ENCODE assay signal across 8 cellular contexts in the genomic region with DNA sequence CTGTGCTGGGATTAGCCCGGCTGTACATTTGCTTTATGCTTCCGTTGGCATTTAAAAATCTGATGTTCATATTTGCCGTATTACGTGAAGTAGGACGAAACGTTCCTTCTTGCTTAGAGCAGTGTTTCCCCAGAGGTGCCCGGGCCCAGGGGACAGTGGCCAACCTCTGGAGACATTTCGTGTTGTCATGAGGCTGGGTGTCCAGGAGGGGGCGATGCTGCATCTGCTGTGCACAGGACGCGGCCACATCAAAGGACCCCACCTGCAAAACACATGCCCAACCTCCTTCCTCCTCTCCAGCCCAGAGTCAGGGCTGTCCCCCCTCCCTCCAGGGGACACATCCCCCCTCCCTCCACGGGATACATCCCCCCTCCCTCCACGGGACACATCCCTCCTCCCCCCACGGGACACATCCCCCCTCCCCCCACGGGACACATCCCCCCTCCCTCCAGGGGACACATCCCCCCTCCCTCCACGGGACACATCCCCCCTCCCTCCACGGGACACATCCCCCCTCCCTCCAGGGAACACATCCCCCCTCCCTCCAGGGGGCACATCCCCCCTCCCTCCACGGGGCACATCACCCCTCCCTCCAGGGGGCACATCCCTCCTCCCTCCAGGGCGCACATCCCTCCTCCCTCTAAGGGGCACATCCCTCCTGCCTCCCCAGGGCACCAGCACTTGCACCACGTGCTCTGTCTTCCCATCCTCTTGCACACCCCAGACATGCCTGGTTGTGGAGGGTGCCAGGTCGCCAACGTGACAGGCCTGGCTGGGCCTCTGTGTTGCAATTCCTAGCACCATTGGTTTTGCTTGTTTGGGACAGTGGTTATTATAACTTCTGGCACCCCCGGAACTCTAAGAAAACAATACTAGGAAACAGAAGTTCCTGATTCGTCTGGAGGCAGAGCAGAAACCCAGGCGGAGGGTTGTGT. TPM values are rescaled to one million over a fixed set of nuclear protein-coding genes. Genes with fewer than 3 reads are reported as not detected.
A peak's percentile ranks its signal among the peaks of the same experiment; 100 is the strongest.
DNase-seq lines count a peak whose midpoint lies in the region; ATAC-seq and TF ChIP-seq lines count a peak whose summit lies in the region.

No MANE protein-coding gene starts in this region.

- DNase-seq in NCI-H524 (lab: John Stamatoyannopoulos, UW): peak; percentile 54 to 71
- no peak for DNase-seq in NCI-H524 treated with DMSO at 0.1 percent for 48 hours (lab: John Stamatoyannopoulos, UW)
- peak; percentile 94 for DNase-seq in Karpas-422
- DNase-seq in RWPE2 (ENCODE audit: low spot score): peak; percentile 92
- peak; percentile 74 for DNase-seq in activated gamma-delta T cell treated with anti-CD3 and anti-CD28 coated beads, Interleukin-2, amount 50 U/mL, for 16 hours (ENCODE audit: low read depth)
- DNase-seq in ovary: peak; percentile 85 to 90 (median 89)
- DNase-seq in thyroid gland: peak; percentile 96 to 97

- H3K27me3 ChIP-seq in Karpas-422 (ENCODE audit: low read length): no peaks in the 10 kb centered on the region
- no peaks in the 10 kb centered on the region for H3K27me3 ChIP-seq in RWPE2 (ENCODE audit: insufficient read depth, poor library complexity, severe bottlenecking)
- H3K27me3 ChIP-seq in gastroesophageal sphincter: no peaks in the 10 kb centered on the region
- H3K27me3 ChIP-seq in ovary: no peaks in the 10 kb centered on the region
- no peaks in the 10 kb centered on the region for H3K27me3 ChIP-seq in thyroid gland

- H3K9me3 ChIP-seq in Karpas-422 (ENCODE audit: low read length) (no peaks in the 10 kb centered on the region; the same call in 1 of the 2 replicates), RWPE2 (ENCODE audit: severe bottlenecking) (no peaks in the 10 kb centered on the region), gastroesophageal sphincter (no peaks in the 10 kb centered on the region), ovary (no peaks in the 10 kb centered on the region), thyroid gland (no peaks in the 10 kb centered on the region)

- WGBS in gastroesophageal sphincter (ENCODE audit: low coverage in 1 of 2), 2 donors: 0% methylated on average over 1 of the region's 25 CpGs; no CpG with 5 or more reads in 1 of the 2 donors
- WGBS in ovary, 3 donors: 25 to 32% (median 31%) methylated on average over 22 to 25 of the region's 25 CpGs
- WGBS in thyroid gland, 2 donors: 10 to 11% methylated on average over 11 to 22 of the region's 25 CpGs

- H3K4me1 ChIP-seq in Karpas-422 (ENCODE audit: low read length) (peaks cover 9% of the 10 kb centered on the region), RWPE2 (ENCODE audit: insufficient read depth, poor library complexity, severe bottlenecking) (peaks cover 14% of the 10 kb centered on the region), gastroesophageal sphincter (peaks cover 3 to 70% (median 39%) of the 10 kb centered on the region in 3 donors), ovary (ENCODE audit: insufficient read depth) (peaks cover 25% of the 10 kb centered on the region), thyroid gland (peaks cover 42 to 71% of the 10 kb centered on the region in 2 donors)

- intact Hi-C loops in ovary (cut with DNase I): loop anchor here in 3 of 4 donors (1.0 to 5.0 kb wide), 4 partner anchors 129 to 410 kb away; no protein-coding TSS in a partner anchor
- intact Hi-C loops in thyroid gland (cut with DNase I): loop anchor here (5.0 kb wide), 2 partner anchors 130 to 410 kb away; no protein-coding TSS in a partner anchor

- peak overlapping the region; percentile 99 for H3K9ac ChIP-seq in Karpas-422 (ENCODE audit: low read length)

- TF ChIP-seq POLR2A in gastroesophageal sphincter (IDR thresholded peaks at IDR 0.05): no peak
- no peak for TF ChIP-seq POLR2A in ovary (IDR thresholded peaks at IDR 0.05)
- no peak for TF ChIP-seq POLR2A in thyroid gland (IDR thresholded peaks at IDR 0.05)

- peak; percentile 69 for TF ChIP-seq CTCF in RWPE2 (IDR thresholded peaks at IDR 0.05; ENCODE audit: poor library complexity, severe bottlenecking)
- peak in 3 of 4 experiments; percentile 91 to 96 (median 94) for TF ChIP-seq CTCF in gastroesophageal sphincter (IDR thresholded peaks at IDR 0.05)
- TF ChIP-seq CTCF in ovary (IDR thresholded peaks at IDR 0.05): peak; percentile 64 to 84 (median 83)
- peak; percentile 45 to 94 (median 86) for TF ChIP-seq CTCF in thyroid gland (IDR thresholded peaks at IDR 0.05)

- H3K27ac ChIP-seq in Karpas-422 (ENCODE audit: low read length): peak overlapping the region; percentile 85
- H3K27ac ChIP-seq in RWPE2 (ENCODE audit: poor library complexity, severe bottlenecking): peak overlapping the region; percentile 27
- peak overlapping the region; percentile 56 to 90 (median 88) for H3K27ac ChIP-seq in gastroesophageal sphincter
- no peak overlapping the region for H3K27ac ChIP-seq in ovary
- peak overlapping the region in 2 of 3 donors; percentile 42 to 71 for H3K27ac ChIP-seq in thyroid gland

- TF ChIP-seq EP300 in gastroesophageal sphincter (IDR thresholded peaks at IDR 0.05) (no peak), ovary (IDR thresholded peaks at IDR 0.05) (no peak)

- peaks cover 15% of the 10 kb centered on the region for H3K36me3 ChIP-seq in Karpas-422 (ENCODE audit: insufficient read depth, low read length)
- H3K36me3 ChIP-seq in RWPE2 (ENCODE audit: low read depth): peaks cover 6% of the 10 kb centered on the region
- H3K36me3 ChIP-seq in gastroesophageal sphincter: peaks cover 0 to 5% of the 10 kb centered on the region in 2 donors
- H3K36me3 ChIP-seq in ovary: no peaks in the 10 kb centered on the region
- peaks cover 0 to 3% of the 10 kb centered on the region in 2 donors for H3K36me3 ChIP-seq in thyroid gland

- no peaks in the 10 kb centered on the region for H3K9me2 ChIP-seq in Karpas-422 (replicated peaks; ENCODE audit: insufficient read depth, low read length)

- H3K4me3 ChIP-seq in Karpas-422 (ENCODE audit: low read length): peak overlapping the region; percentile 99
- no peak overlapping the region for H3K4me3 ChIP-seq in RWPE2 (ENCODE audit: severe bottlenecking)
- H3K4me3 ChIP-seq in gastroesophageal sphincter: no peak overlapping the region
- no peak overlapping the region for H3K4me3 ChIP-seq in ovary
- H3K4me3 ChIP-seq in thyroid gland (replicated peaks in 1 of 3): no peak overlapping the region

- peak overlapping the region; percentile 81 for H3K4me2 ChIP-seq in Karpas-422 (ENCODE audit: low read depth, low read length, poor library complexity, severe bottlenecking)

- no peak overlapping the region for H2AFZ ChIP-seq in Karpas-422 (ENCODE audit: low read length)

- peaks cover 62% of the 10 kb centered on the region for H3K79me2 ChIP-seq in Karpas-422 (ENCODE audit: low read length)

- H4K20me1 ChIP-seq in Karpas-422 (ENCODE audit: insufficient read depth, low read depth, low read length): peaks cover 54% of the 10 kb centered on the region

- peak; percentile 8; the same call in 2 of the 3 replicates for ATAC-seq in RWPE2 (ENCODE audit: low read depth)
- peak; percentile 69 for ATAC-seq in gastroesophageal sphincter

RNA-seq across cellular contexts. Expression of a gene that starts 46.7 kb away (rescaled TPM):
- total RNA-seq in Karpas-422 (2014; rRNA removed; shearing (Covaris generic); ENCODE audit: low replicate concordance): not detected in 2 replicates
- total RNA-seq in gastroesophageal sphincter (100 to 1,000 TPM; 132 to 392 (median 217) TPM), ovary (100 to 1,000 TPM in 6 of 7 donors, 10 to 100 TPM in 1; 98.3 to 336 (median 143) TPM), thyroid gland (100 to 1,000 TPM; 145 to 197 (median 173) TPM)
- polyA plus RNA-seq in ovary: 100 to 1,000 TPM in 1 of 2 donors, 10 to 100 TPM in 1; 44.9 to 183 TPM

RNA-seq across cellular contexts. Expression of a gene that starts 58.2 kb away (rescaled TPM):
- 0.86 and 1.4 TPM in 2 replicates for total RNA-seq in Karpas-422 (2014; rRNA removed; shearing (Covaris generic); ENCODE audit: low replicate concordance)
- total RNA-seq in gastroesophageal sphincter: 10 to 100 TPM in 1 of 4 donors, 1 to 10 TPM in 3; 4.9 to 13.2 (median 7.8) TPM
- 10 to 100 TPM in 4 of 7 donors, 1 to 10 TPM in 2, under 1 TPM in 1; 0.60 to 18.6 (median 10.4) TPM for total RNA-seq in ovary
- polyA plus RNA-seq in ovary: 1 to 10 TPM; 2.1 to 7.9 TPM
- total RNA-seq in thyroid gland: 1 to 10 TPM; 6.1 to 9.2 (median 8.3) TPM

Comparison
In these comparisons a context has a peak if more than half of its experiments do, and no peak if none do; other contexts are left out.
1. H3K27ac ChIP-seq: peak in Karpas-422 (single experiment), RWPE2 (single experiment), gastroesophageal sphincter (4 of 4) and thyroid gland (2 of 3); none in ovary (0 of 2).
2. RNA of a gene that starts 46.7 kb away (total RNA-seq): 132 to 392 TPM in gastroesophageal sphincter, 145 to 197 TPM in thyroid gland and 98.3 to 336 TPM in ovary; not detected in Karpas-422; every median in the first group is over 10 times any median in the second.
3. Peak in every context shown above with its lines, with median percentiles within 50 percentile points of each other: CTCF ChIP-seq.